ENCODE assay signal across 8 cellular contexts in genomic region chr15:49421991-49422390, GRCh38. TPM values are rescaled to one million over a fixed set of nuclear protein-coding genes. Genes with fewer than 3 reads are reported as not detected.
A peak's percentile ranks its signal among the peaks of the same experiment; 100 is the strongest.
DNase-seq lines count a peak whose midpoint lies in the region; ATAC-seq, FAIRE-seq and TF ChIP-seq lines count a peak whose summit lies in the region.

No MANE protein-coding gene starts in this region.

- no peak overlapping the region for H3K9ac ChIP-seq in K562 (ENCODE audit: insufficient read depth in 1 of 2, low read depth in 2 of 2, low read length in 2 of 2)

- H4K20me1 ChIP-seq in K562 (replicated peaks; ENCODE audit: control insufficient read depth, insufficient read depth, low read length): no peaks in the 10 kb centered on the region

- POLR2A ChIA-PET in K562 (lab: Yijun Ruan, JAX): interaction anchor here (0.5 kb wide), 1 partner anchor 1868 kb away, joined by 4 read pairs; no protein-coding TSS in a partner anchor

- H3K4me3 ChIP-seq in Peyer's patch: peak overlapping the region in 1 of 4 donors; percentile 37
- H3K4me3 ChIP-seq in K562: no peak overlapping the region
- H3K4me3 ChIP-seq in spleen: peak overlapping the region in 4 of 8 donors; percentile 0 to 50 (median 9)

- H3K36me3 ChIP-seq in Peyer's patch (no peaks in the 10 kb centered on the region), K562 (ENCODE audit: control insufficient read depth, insufficient read depth, low read length) (no peaks in the 10 kb centered on the region), spleen (no peaks in the 10 kb centered on the region)

- in situ Hi-C loops in K562 (cut with MboI): no loop called here

- H3K9me3 ChIP-seq in Peyer's patch (no peaks in the 10 kb centered on the region), K562 (replicated peaks; ENCODE audit: control insufficient read depth, insufficient read depth, low read depth, low read length) (no peaks in the 10 kb centered on the region), spleen (no peaks in the 10 kb centered on the region)

- CTCF ChIA-PET in K562 (lab: Yijun Ruan, JAX; ENCODE audit: low intra/inter-chr PET ratio): interaction anchor here (0.6 to 1.9 kb wide), 3 partner anchors 50 to 560 kb away, joined by 3 to 9 read pairs (median 3); no protein-coding TSS in a partner anchor

- intact Hi-C loops in K562 (cut with micrococcal nuclease): loop anchor here (1.0 to 10.0 kb wide), 6 partner anchors 51 to 1067 kb away; no protein-coding TSS in a partner anchor
- intact Hi-C loops in spleen (cut with DNase I; ENCODE audit: low total_unique reads): loop anchor here (5.0 kb wide), 1 partner anchor 560 kb away; no protein-coding TSS in a partner anchor

- no TSS peak for BruUV-seq in K562 (replicated peaks; lab: Mats Ljungman, UMichigan)

- peak overlapping the region in 1 of 4 donors; percentile 34 for H3K27ac ChIP-seq in Peyer's patch
- H3K27ac ChIP-seq in K562 (ENCODE audit: extremely low read depth, low read depth, low read length): no peak overlapping the region
- no peak overlapping the region for H3K27ac ChIP-seq in spleen

- H2AFZ ChIP-seq in K562 (ENCODE audit: low read depth, low read length): peak overlapping the region; percentile 64

- DNase-seq in Peyer's patch: peak in 2 of 3 donors; percentile 53 to 56
- DNase-seq in K562 (ENCODE audit: extremely low read depth in 1 of 4, low spot score in 3 of 4): peak; percentile 24 to 63 (median 32)
- DNase-seq in iPS-NIHi7 (ENCODE audit: extremely low spot score): peak; percentile 28
- DNase-seq in spleen: peak; percentile 37

- no peaks in the 10 kb centered on the region for H3K9me1 ChIP-seq in K562 (ENCODE audit: control insufficient read depth, insufficient read depth, low read length)

- 4% methylated on average over 9 of the region's 9 CpGs for WGBS in K562 (ENCODE audit: insufficient coverage, low coverage, missing lambda C conversion rate)
- WGBS in spleen, 5 donors: 23 to 50% (median 36%) methylated on average over 9 of the region's 9 CpGs

- TF ChIP-seq CTCF in Peyer's patch (IDR thresholded peaks at IDR 0.05): peak; percentile 32 to 91 (median 76)
- peak; percentile 67 to 88 (median 78) for TF ChIP-seq CTCF in K562 (IDR thresholded peaks at IDR 0.05 in 2 of 3, conservative IDR thresholded peaks at IDR 0.05 in 1 of 3; ENCODE audit: insufficient read depth in 2 of 3, low read depth in 1 of 3, low read length in 3 of 3)
- TF ChIP-seq CTCF in spleen (IDR thresholded peaks at IDR 0.05 in 8 of 11, conservative IDR thresholded peaks at IDR 0.05 in 3 of 11): peak; percentile 50 to 93 (median 83)

- FAIRE-seq in G401.6 (lab: Jason Lieb, UNC) (peak; percentile 3), K562 (lab: Jason Lieb, UNC) (no peak)

- H3K4me1 ChIP-seq in Peyer's patch (no peaks in the 10 kb centered on the region), K562 (replicated peaks in 1 of 2; ENCODE audit: control insufficient read depth in 2 of 2, insufficient read depth in 2 of 2, low read length in 2 of 2) (no peaks in the 10 kb centered on the region), spleen (peaks cover 0 to 7% (median 2%) of the 10 kb centered on the region in 6 donors)

- H3K4me2 ChIP-seq in K562 (ENCODE audit: insufficient read depth, low read length): no peak overlapping the region

- H3K79me2 ChIP-seq in K562 (ENCODE audit: control insufficient read depth, insufficient read depth, low read length): no peaks in the 10 kb centered on the region

- peak; percentile 63 for ATAC-seq in HG03280 (IDR thresholded peaks at IDR 0.05; ENCODE audit: unreplicated experiment)
- ATAC-seq in K562: peak; percentile 63
- ATAC-seq in HG03025 (IDR thresholded peaks at IDR 0.05; ENCODE audit: low FRiP score, unreplicated experiment): no peak
- no peak for ATAC-seq in GM19463 (IDR thresholded peaks at IDR 0.05; ENCODE audit: unreplicated experiment)

- H3K27me3 ChIP-seq in Peyer's patch: no peaks in the 10 kb centered on the region
- no peaks in the 10 kb centered on the region for H3K27me3 ChIP-seq in K562 (ENCODE audit: control insufficient read depth in 2 of 2, insufficient read depth in 2 of 2, low read length in 2 of 2)
- H3K27me3 ChIP-seq in spleen (replicated peaks in 1 of 7): no peaks in the 10 kb centered on the region

- TF ChIP-seq EP300 in K562 (IDR thresholded peaks at IDR 0.05; ENCODE audit: low read length): no peak

- TF ChIP-seq RAD21 in K562 (CRISPR knock-in tag; conservative IDR thresholded peaks at IDR 0.05 in 1 of 2, IDR thresholded peaks at IDR 0.05 in 1 of 2): peak; percentile 64 to 90

- TF ChIP-seq POLR2A in Peyer's patch (IDR thresholded peaks at IDR 0.05) (no peak), K562 (conservative IDR thresholded peaks at IDR 0.05) (no peak), spleen (IDR thresholded peaks at IDR 0.05) (no peak)

TF ChIP-seq in K562, 482 proteins besides CTCF, POLR2A, EP300 and RAD21 (continues in another document):
- TF ChIP-seq DPF2 (IDR thresholded peaks at IDR 0.05): 0 out of 2 replicates have a peak, but pooled peaks have one; percentile 35
- TF ChIP-seq CBFA2T2 (conservative IDR thresholded peaks at IDR 0.05): no peak
- 0 out of 3 replicates have a peak, but pooled peaks of 1 of the 2 experiments have one; percentile 25 for TF ChIP-seq CBX3 (IDR thresholded peaks at IDR 0.05; ENCODE audit: borderline replicate concordance in 1 of 2, low read length in 2 of 2)
- no peak for TF ChIP-seq RB1 (IDR thresholded peaks at IDR 0.05; ENCODE audit: low read depth)
- TF ChIP-seq SMC3 (conservative IDR thresholded peaks at IDR 0.05; ENCODE audit: insufficient read depth, low read depth, low read length): peak; percentile 83
- no peak for TF ChIP-seq PHF20 (IDR thresholded peaks at IDR 0.05; ENCODE audit: partially characterized antibody)
- TF ChIP-seq HDAC1 (IDR thresholded peaks at IDR 0.05): no peak
- no peak for TF ChIP-seq HDAC8 (tag; IDR thresholded peaks at IDR 0.05)
- no peak for TF ChIP-seq ZNF212 (CRISPR knock-in tag; IDR thresholded peaks at IDR 0.05)
- TF ChIP-seq ZNF143 (CRISPR knock-in tag; IDR thresholded peaks at IDR 0.05): no peak
- no peak for TF ChIP-seq EP400 (IDR thresholded peaks at IDR 0.05)
- no peak for TF ChIP-seq C11orf30 (IDR thresholded peaks at IDR 0.05; ENCODE audit: low read depth)
- peak; percentile 48; the same call in 1 of the 2 replicates for TF ChIP-seq CHAMP1 (IDR thresholded peaks at IDR 0.05)
- TF ChIP-seq ELK1 (CRISPR knock-in tag; IDR thresholded peaks at IDR 0.05): no peak
- TF ChIP-seq PML (IDR thresholded peaks at IDR 0.05; ENCODE audit: low read length): no peak
- TF ChIP-seq ZNF197 (CRISPR knock-in tag; IDR thresholded peaks at IDR 0.05; ENCODE audit: low read depth): no peak
- no peak for TF ChIP-seq MED1 (CRISPR knock-in tag; IDR thresholded peaks at IDR 0.05; ENCODE audit: borderline replicate concordance)

RNA-seq across cellular contexts. Expression of gene FGF7, which starts 1.1 kb away (rescaled TPM):
- total RNA-seq in Peyer's patch: 10 to 100 TPM in 2 of 4 donors, 1 to 10 TPM in 2; 1.2 to 45.4 (median 10.8) TPM
- total RNA-seq in K562 (2011; cell fraction: chromatin; rRNA removed; ENCODE audit: low replicate concordance): not detected in 2 replicates
- not detected in 2 replicates for total RNA-seq in K562 (2011; cell fraction: nucleolus; rRNA removed)
- total RNA-seq in K562 (2011; cell fraction: nucleoplasm; rRNA removed): not detected in 2 replicates
- not detected in 2 replicates for total RNA-seq in K562 (2014; rRNA removed)
- total RNA-seq in K562 (2014; rRNA removed; fragmentation: Illumina TruSeq; extraction: Trizol): not detected in 2 replicates
- not detected in 2 replicates for total RNA-seq in K562 (2015; rRNA removed; fragmentation: Illumina TruSeq; extraction: Trizol)
- total RNA-seq in K562 (2021): not detected in 2 replicates
- polyA plus RNA-seq in K562 (2011; rRNA removed): not detected in 2 replicates
- polyA plus RNA-seq in K562 (2011; cell fraction: cytosol; rRNA removed): not detected in 2 replicates
- not detected in 2 replicates for polyA plus RNA-seq in K562 (2011; cell fraction: nucleus; rRNA removed)
- polyA plus RNA-seq in K562 (2012): 0.01 TPM in 1 of 2 replicates, not detected in the other
- polyA plus RNA-seq in K562 (2014; fragmentation: Illumina TruSeq; extraction: Trizol): not detected in 2 replicates
- polyA plus RNA-seq in K562 (2014; fragmentation: Nextera tagmentation; extraction: Ambion mirVana): not detected
- not detected in 2 replicates for polyA plus RNA-seq in K562 (2014; rRNA removed)
- not detected in 2 replicates for polyA minus RNA-seq in K562 (2011; rRNA and poly(A)+ RNA removed)
- not detected in 2 replicates for polyA minus RNA-seq in K562 (2011; cell fraction: cytosol; rRNA and poly(A)+ RNA removed)
- polyA minus RNA-seq in K562 (2011; cell fraction: nucleus; rRNA and poly(A)+ RNA removed): not detected in 2 replicates
- 1 to 10 TPM; 1.3 to 9.0 (median 2.2) TPM for total RNA-seq in spleen
- 1 to 10 TPM; 1.0 to 1.5 (median 1.2) TPM for polyA plus RNA-seq in spleen

Comparison
In these comparisons a context has a peak if more than half of its experiments do, and no peak if none do; other contexts are left out.
1. ATAC-seq: peak in HG03280 (single experiment) and K562 (single experiment); none in HG03025 (single experiment) and GM19463 (single experiment).
2. Peak in every context shown above with its lines, with median percentiles within 50 percentile points of each other: DNase-seq and CTCF ChIP-seq.